ENCODE assay signal across 10 cellular contexts in the genomic region with DNA sequence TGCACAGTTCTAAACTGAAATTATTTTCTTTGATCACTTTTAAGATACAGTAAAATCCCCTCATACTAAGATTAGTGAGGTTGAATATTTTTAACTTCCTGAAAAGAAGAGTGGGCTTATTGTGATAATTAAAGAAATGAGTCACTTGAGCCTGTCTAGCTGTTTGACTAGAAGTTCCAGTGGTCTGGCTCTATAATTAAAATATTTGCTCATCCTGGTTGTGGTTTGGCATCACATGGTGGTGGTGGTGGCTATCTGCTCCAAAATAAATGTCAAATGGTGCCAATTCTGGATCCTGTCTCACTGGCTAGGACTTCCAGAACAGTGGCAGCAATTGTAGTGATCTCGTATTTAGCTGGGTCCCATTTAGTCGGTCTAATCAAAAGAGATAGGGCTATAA. TPM values are rescaled to one million over a fixed set of nuclear protein-coding genes. Genes with fewer than 3 reads are reported as not detected.
A peak's percentile ranks its signal among the peaks of the same experiment; 100 is the strongest.
DNase-seq lines count a peak whose midpoint lies in the region; ATAC-seq and TF ChIP-seq lines count a peak whose summit lies in the region.
"Had no signal": no experiment of that assay in that cellular context is flagged by ENCODE, and none has a peak within 500 bp of the region (broad histone marks: within the 10 kb centered on the region; RNA-seq: fewer than 3 reads in every experiment).

No MANE protein-coding gene starts in this region.

- peak; percentile 1 to 56 for DNase-seq in NOMO-1 (lab: John Stamatoyannopoulos, UW; ENCODE audit: unreplicated experiment in 2 of 2)
- no peak for DNase-seq in NOMO-1 treated with dmso at 0.1 percent for 144 hours (lab: John Stamatoyannopoulos, UW; ENCODE audit: unreplicated experiment)
- DNase-seq in PC-9, result peak; percentile 4 to 50
- DNase-seq in stromal cell of bone marrow (ENCODE audit: low read depth), result peak; percentile 39
- no peak for DNase-seq in stimulated activated CD4-positive, alpha-beta T cell treated with anti-CD3 and anti-CD28 coated beads, Interleukin-2, amount 100 ng/mL, for 48 hours
- no peak for DNase-seq in superior temporal gyrus (ENCODE audit: extremely low spot score)
- DNase-seq in DMS 273 treated with DMSO at 0.1 percent for 48 hours (lab: John Stamatoyannopoulos, UW), result no peak
- DNase-seq: 8988T; activated CD4-positive, alpha-beta T cell treated with anti-CD3 and anti-CD28 coated beads, Interleukin-2, amount 50 U/mL, for 4 hours had no signal

- no TSS peak for BruUV-seq in PC-9 (replicated peaks; lab: Mats Ljungman, UMichigan)

- no peak overlapping the region for H2AFZ ChIP-seq in PC-9

- H3K4me2 ChIP-seq in PC-9, result peak overlapping the region; percentile 14; the same call in 1 of the 2 replicates

- no peak overlapping the region for H3K4me3 ChIP-seq in PC-9

- no peak overlapping the region for H3K27ac ChIP-seq in PC-9

- intact Hi-C loops in PC-9 (cut with micrococcal nuclease; ENCODE audit: unreplicated experiment), result no loop called here

- no peaks in the 10 kb centered on the region for H3K9me3 ChIP-seq in PC-9 (ENCODE audit: insufficient read depth, low read depth)

- CTCF ChIA-PET in PC-9 (lab: Charles Lee), result no interaction called here

- no peaks in the 10 kb centered on the region for H3K9me2 ChIP-seq in PC-9 (ENCODE audit: insufficient read depth)

- no peaks in the 10 kb centered on the region for H4K20me1 ChIP-seq in PC-9 (ENCODE audit: insufficient read depth)

- H3F3A ChIP-seq in PC-9 (ENCODE audit: insufficient read depth, low read depth), result no peaks in the 10 kb centered on the region

- H3K4me1 ChIP-seq in PC-9 (replicated peaks; ENCODE audit: insufficient read depth), result peaks cover 9% of the 10 kb centered on the region

- POLR2A ChIA-PET in PC-9 (lab: Charles Lee; ENCODE audit: unreplicated experiment), result no interaction called here

- no peaks in the 10 kb centered on the region for H3K79me2 ChIP-seq in PC-9 (ENCODE audit: low read depth)

- no peak for TF ChIP-seq CTCF in PC-9 (conservative IDR thresholded peaks at IDR 0.05)

- no peaks in the 10 kb centered on the region for H3K27me3 ChIP-seq in PC-9 (ENCODE audit: insufficient read depth, low read depth)

- H3K36me3 ChIP-seq in PC-9 (ENCODE audit: low read depth), result no peaks in the 10 kb centered on the region

- ATAC-seq in HG03108 (IDR thresholded peaks at IDR 0.05; ENCODE audit: unreplicated experiment), result peak; percentile 67

RNA-seq across cellular contexts. Expression of a gene that starts 8.6 kb away (rescaled TPM):
- total RNA-seq in PC-9 (2021), result 9.1 and 11.8 TPM in 2 replicates

Comparison
In these comparisons a context has a peak if more than half of its experiments do, and no peak if none do; other contexts are left out.
1. DNase-seq: peak in NOMO-1 (2 of 2), PC-9 (2 of 2) and stromal cell of bone marrow (single experiment); none in NOMO-1 treated with dmso at 0.1 percent for 144 hours (single experiment), stimulated activated CD4-positive, alpha-beta T cell treated with anti-CD3 and anti-CD28 coated beads, Interleukin-2, amount 100 ng/mL, for 48 hours (0 of 2), superior temporal gyrus (single experiment) and DMS 273 treated with DMSO at 0.1 percent for 48 hours (single experiment).